Comparison of ENCODE assay signal across 1 cellular context in the genomic region with DNA sequence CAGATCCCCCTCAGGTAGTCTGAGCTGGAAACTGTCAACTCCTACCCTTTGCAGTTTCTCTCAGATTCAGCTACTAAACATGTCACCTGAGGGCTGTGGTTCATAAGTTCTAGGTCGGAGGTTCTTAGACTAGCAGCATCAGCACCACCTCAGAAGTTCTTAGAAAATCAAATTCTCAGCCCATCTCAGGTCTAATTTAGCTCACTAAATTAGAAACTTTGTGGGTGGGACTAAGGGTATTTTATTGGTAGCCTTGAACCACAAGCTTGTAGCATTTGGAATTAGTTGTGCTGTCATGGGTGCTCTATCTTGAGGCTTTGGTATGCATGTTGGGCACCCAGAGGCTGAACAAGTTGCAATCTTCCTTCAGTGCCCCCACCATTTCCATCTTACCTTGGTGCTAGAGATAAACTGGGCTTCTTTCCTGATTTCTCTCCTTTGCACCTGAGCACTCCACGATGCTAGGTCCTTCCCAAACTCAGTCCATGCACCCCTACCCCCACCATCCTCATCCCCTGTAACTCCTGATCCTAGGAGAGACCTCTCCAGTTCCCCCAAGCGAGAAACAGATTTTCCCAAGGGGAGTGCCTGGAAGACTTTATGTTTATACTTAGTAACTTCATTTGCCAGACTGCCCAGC.
TF ChIP-seq lines count a peak whose summit lies in the region.

No MANE protein-coding gene starts in this region.

TF ChIP-seq in HepG2, 621 proteins besides CTCF, POLR2A, EP300 and RAD21:
- TF ChIP-seq, protein P1, sequence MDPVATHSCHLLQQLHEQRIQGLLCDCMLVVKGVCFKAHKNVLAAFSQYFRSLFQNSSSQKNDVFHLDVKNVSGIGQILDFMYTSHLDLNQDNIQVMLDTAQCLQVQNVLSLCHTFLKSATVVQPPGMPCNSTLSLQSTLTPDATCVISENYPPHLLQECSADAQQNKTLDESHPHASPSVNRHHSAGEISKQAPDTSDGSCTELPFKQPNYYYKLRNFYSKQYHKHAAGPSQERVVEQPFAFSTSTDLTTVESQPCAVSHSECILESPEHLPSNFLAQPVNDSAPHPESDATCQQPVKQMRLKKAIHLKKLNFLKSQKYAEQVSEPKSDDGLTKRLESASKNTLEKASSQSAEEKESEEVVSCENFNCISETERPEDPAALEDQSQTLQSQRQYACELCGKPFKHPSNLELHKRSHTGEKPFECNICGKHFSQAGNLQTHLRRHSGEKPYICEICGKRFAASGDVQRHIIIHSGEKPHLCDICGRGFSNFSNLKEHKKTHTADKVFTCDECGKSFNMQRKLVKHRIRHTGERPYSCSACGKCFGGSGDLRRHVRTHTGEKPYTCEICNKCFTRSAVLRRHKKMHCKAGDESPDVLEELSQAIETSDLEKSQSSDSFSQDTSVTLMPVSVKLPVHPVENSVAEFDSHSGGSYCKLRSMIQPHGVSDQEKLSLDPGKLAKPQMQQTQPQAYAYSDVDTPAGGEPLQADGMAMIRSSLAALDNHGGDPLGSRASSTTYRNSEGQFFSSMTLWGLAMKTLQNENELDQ (CRISPR knock-in tag; IDR thresholded peaks at IDR 0.05; ENCODE audit: borderline replicate concordance): no peak
- no peak for TF ChIP-seq HNRNPLL (IDR thresholded peaks at IDR 0.05; ENCODE audit: low read depth, low read length, poor library complexity, severe bottlenecking)
- 0 out of 2 replicates have a peak, but pooled peaks have one; percentile 9 for TF ChIP-seq ZFAT (CRISPR knock-in tag; conservative IDR thresholded peaks at IDR 0.05)
- TF ChIP-seq ZFP36L2 (CRISPR knock-in tag; IDR thresholded peaks at IDR 0.05): no peak
